ENCODE assay signal across 27 cellular contexts in the genomic region with DNA sequence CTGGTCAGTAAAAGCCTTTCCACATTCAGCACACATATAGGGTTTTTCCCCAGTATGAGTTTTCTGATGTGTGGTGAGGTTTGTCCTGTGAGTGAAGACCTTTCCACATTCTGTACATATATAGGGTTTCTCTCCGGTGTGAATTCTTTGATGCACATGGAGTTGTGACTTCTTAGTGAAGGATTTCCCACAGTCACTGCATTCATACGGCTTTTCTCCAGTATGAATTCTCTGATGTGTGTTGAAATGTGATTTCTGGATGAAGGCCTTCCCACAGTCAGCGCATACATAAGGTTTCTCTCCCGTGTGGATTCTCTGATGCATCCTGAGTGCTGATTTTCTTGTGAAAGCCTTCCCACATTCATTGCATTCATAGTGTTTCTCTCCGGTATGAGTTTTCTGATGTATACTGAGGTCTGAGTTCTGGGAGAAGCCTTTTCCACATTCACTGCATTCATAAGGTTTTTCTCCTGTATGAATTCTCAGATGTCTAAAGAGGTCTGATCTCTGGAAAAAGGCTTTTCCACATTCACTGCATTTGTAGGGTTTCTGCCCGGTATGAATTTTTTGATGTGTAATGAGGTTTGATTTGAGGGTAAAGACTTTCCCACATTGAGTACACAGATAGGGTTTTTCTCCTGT.
"Had no signal": no experiment of that assay in that cellular context is flagged by ENCODE, and none has a peak within 500 bp of the region (broad histone marks: within the 10 kb centered on the region; RNA-seq: fewer than 3 reads in every experiment).

No MANE protein-coding gene starts in this region.

- H3K27ac ChIP-seq: left lung, neural progenitor cell, ovary, right atrium auricular region, right lobe of liver, suprapubic skin, thoracic aorta, tibial artery, upper lobe of right lung had no signal

- ATAC-seq: left colon; left lung; natural killer cell; right lobe of liver; stimulated activated naive B cell treated with anti-CD40 and anti-IgM and Interleukin-4, amounts not matched to agents 10 μg/mL and 1 μg/mL and 100 μg/mL, for 72 hours; stimulated activated naive CD8-positive, alpha-beta T cell treated with anti-CD3 and anti-CD28 coated beads, Interleukin-15, Interleukin-2, amounts not matched to agents 100 U/mL and 50 U/mL, for 24 hours; upper lobe of right lung had no signal

- DNase-seq: hypothalamus; immature natural killer cell; kidney; left colon; left lung; mesendoderm; naive B cell; natural killer cell; nephron progenitor cell; ovary; right lobe of liver; stimulated activated CD4-positive, alpha-beta T cell treated with anti-CD3 and anti-CD28 coated beads, Interleukin-1b, Interleukin-23, amount 100 ng/mL, for 48 hours; stimulated activated CD4-positive, alpha-beta T cell treated with anti-CD3 and anti-CD28 coated beads, Interleukin-2, amount 100 ng/mL, for 48 hours; stimulated activated CD4-positive, alpha-beta T cell treated with anti-CD3 and anti-CD28 coated beads, Interleukin-4, amount 100 ng/mL, for 4 hours; stimulated activated naive B cell treated with anti-CD40 and anti-IgM and Interleukin-4, amounts not matched to agents 10 μg/mL and 1 μg/mL and 100 μg/mL, for 72 hours; stimulated activated naive CD8-positive, alpha-beta T cell treated with anti-CD3 and anti-CD28 coated beads, Interleukin-15, Interleukin-2, amounts not matched to agents 100 U/mL and 50 U/mL, for 24 hours; tibial artery; trophoblast cell; upper lobe of right lung had no signal

- H3K4me2 ChIP-seq: neural progenitor cell, smooth muscle cell had no signal

- H3K36me3 ChIP-seq: ovary had no signal

- H3K4me1 ChIP-seq: left lung, neural progenitor cell, right atrium auricular region, right lobe of liver, suprapubic skin, tibial artery, upper lobe of right lung had no signal

- H3K4me3 ChIP-seq: left lung, lung, neural progenitor cell, ovary, right atrium auricular region, right lobe of liver, smooth muscle cell, suprapubic skin, thoracic aorta, tibial artery, upper lobe of right lung had no signal

- H3K9me3 ChIP-seq: suprapubic skin had no signal

- H3K9ac ChIP-seq: neural progenitor cell had no signal

- H3K27me3 ChIP-seq: left lung, neural progenitor cell, ovary, right atrium auricular region, right lobe of liver, suprapubic skin, tibial artery, upper lobe of right lung had no signal

- FAIRE-seq: islet of Langerhans, kidney, urothelium cell line had no signal

- H2AFZ ChIP-seq: neural progenitor cell had no signal
